Comparison of ENCODE assay signal across 13 cellular contexts in genomic region chr22:25942989-25943411, GRCh38.
DNase-seq lines count a peak whose midpoint lies in the region; ATAC-seq and TF ChIP-seq lines count a peak whose summit lies in the region.
"Had no signal": no experiment of that assay in that cellular context is flagged by ENCODE, and none has a peak within 500 bp of the region (broad histone marks: within the 10 kb centered on the region; RNA-seq: fewer than 3 reads in every experiment).

No MANE protein-coding gene starts in this region.

- TF ChIP-seq CTCF in heart left ventricle (IDR thresholded peaks at IDR 0.05), result no peak
- TF ChIP-seq CTCF in tibial artery (IDR thresholded peaks at IDR 0.05), result no peak
- no peak for TF ChIP-seq CTCF in brain microvascular endothelial cell (IDR thresholded peaks at IDR 0.05; ENCODE audit: low read depth, low read length, missing control alignments)

- H3K27me3 ChIP-seq in heart left ventricle (no peaks in the 10 kb centered on the region), skeletal muscle tissue (ENCODE audit: control insufficient read depth in 3 of 3, insufficient read depth in 3 of 3, low read length in 3 of 3) (no peaks in the 10 kb centered on the region), tibial artery (no peaks in the 10 kb centered on the region), brain microvascular endothelial cell (replicated peaks) (no peaks in the 10 kb centered on the region)

- no peaks in the 10 kb centered on the region for H3K9me3 ChIP-seq in heart left ventricle
- H3K9me3 ChIP-seq in skeletal muscle tissue (ENCODE audit: control insufficient read depth in 3 of 3, low read length in 3 of 3), result no peaks in the 10 kb centered on the region
- no peaks in the 10 kb centered on the region for H3K9me3 ChIP-seq in tibial artery

- no peak overlapping the region for H3K4me3 ChIP-seq in heart left ventricle
- H3K4me3 ChIP-seq in skeletal muscle tissue (ENCODE audit: low read length in 3 of 3), result no peak overlapping the region
- H3K4me3 ChIP-seq in tibial artery, result no peak overlapping the region
- no peak overlapping the region for H3K4me3 ChIP-seq in brain microvascular endothelial cell (ENCODE audit: low read depth, low read length)
- H3K4me3 ChIP-seq: tibial nerve had no signal

- H3K27ac ChIP-seq in heart left ventricle (peak overlapping the region in 6 of 12 donors; percentile 26 to 58 (median 52)), skeletal muscle tissue (ENCODE audit: low read depth, low read length) (peak overlapping the region; percentile 38), tibial artery (no peak overlapping the region), brain microvascular endothelial cell (no peak overlapping the region)
- H3K27ac ChIP-seq: 22Rv1, tibial nerve had no signal

- in situ Hi-C loops in brain microvascular endothelial cell (cut with HindIII; ENCODE audit: low pct_ligation_motif_present, low sequenced_read_pairs), result no loop called here

- intact Hi-C loops in heart left ventricle (cut with DNase I), result no loop called here
- intact Hi-C loops in tibial artery (cut with DNase I; ENCODE audit: low total_unique reads), result no loop called here

- WGBS in heart left ventricle, 4 donors, result 16 to 24% (median 21%) methylated on average over 9 of the region's 9 CpGs

- H3K36me3 ChIP-seq in heart left ventricle (peaks cover 0 to 50% (median 12%) of the 10 kb centered on the region in 9 donors), skeletal muscle tissue (ENCODE audit: control insufficient read depth in 3 of 3, insufficient read depth in 3 of 3, low read length in 3 of 3) (peaks cover 23 to 47% (median 43%) of the 10 kb centered on the region in 3 donors), tibial artery (no peaks in the 10 kb centered on the region), brain microvascular endothelial cell (replicated peaks) (no peaks in the 10 kb centered on the region)
- H3K36me3 ChIP-seq: tibial nerve had no signal

- TF ChIP-seq POLR2A in heart left ventricle (IDR thresholded peaks at IDR 0.05), result no peak

- peaks cover 0 to 23% (median 15%) of the 10 kb centered on the region in 12 donors for H3K4me1 ChIP-seq in heart left ventricle
- peaks cover 14 to 23% (median 22%) of the 10 kb centered on the region in 3 donors for H3K4me1 ChIP-seq in skeletal muscle tissue (ENCODE audit: control insufficient read depth in 3 of 3, insufficient read depth in 3 of 3, low read length in 3 of 3)
- no peaks in the 10 kb centered on the region for H3K4me1 ChIP-seq in tibial artery
- H3K4me1 ChIP-seq: tibial nerve had no signal

- ATAC-seq in heart left ventricle, result peak; percentile 66 to 79 (median 73)
- ATAC-seq in GM18873 (IDR thresholded peaks at IDR 0.05; ENCODE audit: low FRiP score, unreplicated experiment), result no peak
- ATAC-seq: esophagus mucosa had no signal

- DNase-seq in DMS53 (lab: John Stamatoyannopoulos, UW), result peak; percentile 1
- no peak for DNase-seq in DMS53 treated with DMSO at 0.1 percent for 48 hours (lab: John Stamatoyannopoulos, UW; ENCODE audit: unreplicated experiment)
- peak; percentile 95 for DNase-seq in NCI-H748 (lab: John Stamatoyannopoulos, UW; ENCODE audit: unreplicated experiment)
- peak; percentile 58 to 84 (median 67) for DNase-seq in heart left ventricle
- no peak for DNase-seq in tibial artery
- DNase-seq in brain microvascular endothelial cell, result no peak
- DNase-seq: mesenchymal stem cell, OCI-M1 had no signal

- H3K9ac ChIP-seq in skeletal muscle tissue (ENCODE audit: low read depth in 1 of 3, low read length in 3 of 3), result no peak overlapping the region

Comparison
In these comparisons a context has a peak if more than half of its experiments do, and no peak if none do; other contexts are left out.
1. DNase-seq: peak in DMS53 (single experiment), NCI-H748 (single experiment) and heart left ventricle (5 of 5); none in DMS53 treated with DMSO at 0.1 percent for 48 hours (single experiment), tibial artery (0 of 2) and brain microvascular endothelial cell (single experiment).